In genomic region chr2:183034806-183035205, GRCh38 we compare ENCODE assay signal across 17 cellular contexts. TPM values are rescaled to one million over a fixed set of nuclear protein-coding genes. Genes with fewer than 3 reads are reported as not detected.
DNase-seq lines count a peak whose midpoint lies in the region; ATAC-seq and TF ChIP-seq lines count a peak whose summit lies in the region.
"Had no signal": no experiment of that assay in that cellular context is flagged by ENCODE, and none has a peak within 500 bp of the region (broad histone marks: within the 10 kb centered on the region; RNA-seq: fewer than 3 reads in every experiment).

No MANE protein-coding gene starts in this region.

- DNase-seq in GM03348 (ENCODE audit: low spot score) (peak; percentile 11), fibroblast of mammary gland (ENCODE audit: low read depth) (peak; percentile 60), renal cortical epithelial cell (ENCODE audit: low read depth) (peak; percentile 56), HUDEP-2 (lab: John Stamatoyannopoulos, UW; ENCODE audit: unreplicated experiment in 76 of 76) (no peak), ecto neural progenitor cell (ENCODE audit: low spot score) (no peak)
- DNase-seq: activated T-cell treated with anti-CD3 and anti-CD28 coated beads, Interleukin-2, amount 50 U/mL, for 24 hours; body of pancreas; left cardiac atrium; NCI-H526; nucleus accumbens; stimulated activated naive B cell treated with anti-CD40 and anti-IgM and Interleukin-4, amounts not matched to agents 10 μg/mL and 1 μg/mL and 100 μg/mL, for 72 hours; WERI-Rb-1 had no signal

- no peak for ATAC-seq in HG02759 (IDR thresholded peaks at IDR 0.05; ENCODE audit: unreplicated experiment)
- ATAC-seq in GM18520 (IDR thresholded peaks at IDR 0.05; ENCODE audit: unreplicated experiment): no peak
- ATAC-seq: body of pancreas; left cardiac atrium; stimulated activated naive B cell treated with anti-CD40 and anti-IgM and Interleukin-4, amounts not matched to agents 10 μg/mL and 1 μg/mL and 100 μg/mL, for 72 hours had no signal

- TF ChIP-seq CTCF in VCaP (conservative IDR thresholded peaks at IDR 0.05) (no peak), fibroblast of mammary gland (conservative IDR thresholded peaks at IDR 0.05; ENCODE audit: control insufficient read depth, insufficient read depth, low read depth, low read length) (no peak)

- peak overlapping the region; percentile 28 for H3K4me3 ChIP-seq in fibroblast of mammary gland (ENCODE audit: control insufficient read depth, low read depth, low read length)
- H3K4me3 ChIP-seq: body of pancreas, SJSA1 had no signal

- H3K27ac ChIP-seq in VCaP: peak overlapping the region; percentile 94
- H3K27ac ChIP-seq: C4-2B, SJSA1, WERI-Rb-1 had no signal

RNA-seq across cellular contexts. Expression of gene NCKAP1, which starts 3.5 kb away (rescaled TPM):
- 212 and 333 TPM in 2 replicates for total RNA-seq in renal cortical epithelial cell

RNA-seq across cellular contexts. Expression of gene DUSP19, which starts 43.7 kb away (rescaled TPM):
- total RNA-seq in renal cortical epithelial cell: 0.87 and 1.8 TPM in 2 replicates

Comparison
In these comparisons a context has a peak if more than half of its experiments do, and no peak if none do; other contexts are left out.
1. DNase-seq: peak in GM03348 (single experiment), fibroblast of mammary gland (single experiment) and renal cortical epithelial cell (single experiment); none in HUDEP-2 (0 of 76) and ecto neural progenitor cell (single experiment).